12 cellular contexts compared by ENCODE assay signal in the genomic region with DNA sequence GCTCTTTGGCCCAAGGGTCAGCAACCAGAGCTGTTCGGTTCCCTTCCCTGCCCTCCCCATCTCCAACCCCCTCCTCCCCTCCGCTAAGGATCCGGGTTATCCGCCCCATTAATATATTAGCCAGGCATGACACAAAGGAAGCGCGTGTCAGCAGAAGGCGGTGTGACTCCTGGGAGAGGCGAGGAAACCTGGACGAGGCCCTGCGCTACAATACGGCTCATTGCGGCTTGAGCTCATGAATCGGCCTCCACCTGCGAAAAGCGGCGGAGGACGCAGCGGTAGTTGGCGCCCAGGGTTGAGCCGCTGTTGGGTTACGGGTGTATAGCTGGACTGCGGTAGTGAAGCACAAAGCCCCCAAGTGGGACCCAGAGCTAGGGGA. TPM values are rescaled to one million over a fixed set of nuclear protein-coding genes. Genes with fewer than 3 reads are reported as not detected.
DNase-seq lines count a peak whose midpoint lies in the region; TF ChIP-seq lines count a peak whose summit lies in the region.
"Had no signal": no experiment of that assay in that cellular context is flagged by ENCODE, and none has a peak within 500 bp of the region (broad histone marks: within the 10 kb centered on the region; RNA-seq: fewer than 3 reads in every experiment).

No MANE protein-coding gene starts in this region.

- H3K27ac ChIP-seq in rectal smooth muscle tissue (ENCODE audit: low read depth, low read length): no peak overlapping the region
- H3K27ac ChIP-seq in tibial nerve: no peak overlapping the region

- H3K4me1 ChIP-seq in rectal smooth muscle tissue (ENCODE audit: control insufficient read depth, insufficient read depth, low read length) (no peaks in the 10 kb centered on the region), tibial nerve (peaks cover 0 to 34% (median 0%) of the 10 kb centered on the region in 4 donors)

- H3K27ac Mint-ChIP-seq in glutamatergic neuron (ENCODE audit: unreplicated experiment): no peak overlapping the region
- H3K27ac Mint-ChIP-seq: naive B cell had no signal

- peaks cover 16% of the 10 kb centered on the region for H3K27me3 ChIP-seq in rectal smooth muscle tissue (ENCODE audit: control insufficient read depth, insufficient read depth, low read length)
- peaks cover 6 to 85% of the 10 kb centered on the region in 2 donors for H3K27me3 ChIP-seq in tibial nerve

- no peak overlapping the region for H3K4me3 Mint-ChIP-seq in glutamatergic neuron (ENCODE audit: unreplicated experiment)

- peaks cover 29% of the 10 kb centered on the region for H3K27me3 Mint-ChIP-seq in glutamatergic neuron (ENCODE audit: unreplicated experiment)

- in situ Hi-C loops in GM13977 (cut with MboI; ENCODE audit: low pct_unique_long_range_greater_than_20kb, low sequenced_read_pairs, unreplicated experiment): loop anchor here (25.0 kb wide), 2 partner anchors 923 to 1073 kb away; partner anchors contain the start of genes NKX2-1 and PAX9

- TF ChIP-seq CTCF in GM13977 (IDR thresholded peaks at IDR 0.05; ENCODE audit: extremely low read depth, insufficient read depth, missing control alignments): no peak
- TF ChIP-seq CTCF in glutamatergic neuron (IDR thresholded peaks at IDR 0.05; ENCODE audit: partially characterized antibody, unreplicated experiment): no peak
- no peak for TF ChIP-seq CTCF in GM10248 (IDR thresholded peaks at IDR 0.05; ENCODE audit: control extremely low read depth, extremely low read depth, low read depth, missing control alignments)
- TF ChIP-seq CTCF in tibial nerve (IDR thresholded peaks at IDR 0.05): no peak

- POLR2A ChIA-PET in GM10248 (lab: Yijun Ruan, JAX): no interaction called here

- H3K9me3 Mint-ChIP-seq in glutamatergic neuron (ENCODE audit: unreplicated experiment): peaks cover 10% of the 10 kb centered on the region

- peak; percentile 7 for DNase-seq in GM13977 (ENCODE audit: low spot score)
- DNase-seq in NCI-H345 (lab: John Stamatoyannopoulos, UW): peak; percentile 76
- DNase-seq in glutamatergic neuron: peak; percentile 34
- no peak for DNase-seq in SW480 (ENCODE audit: low spot score)
- DNase-seq in GM10248 (ENCODE audit: extremely low spot score): no peak
- DNase-seq in tibial nerve (ENCODE audit: low spot score in 2 of 2): no peak
- DNase-seq in activated CD8-positive, alpha-beta memory T cell treated with anti-CD3 and anti-CD28 coated beads, Interleukin-2, amount 50 U/mL, for 48 hours: no peak
- DNase-seq: naive B cell, NCI-H446 had no signal

- CTCF ChIA-PET in GM10248 (lab: Yijun Ruan, JAX): no interaction called here

- no peak for TF ChIP-seq POLR2A in tibial nerve (IDR thresholded peaks at IDR 0.05)

- H3K9ac ChIP-seq in rectal smooth muscle tissue (ENCODE audit: low read length): no peak overlapping the region

- H3K36me3 ChIP-seq in rectal smooth muscle tissue (ENCODE audit: control insufficient read depth, insufficient read depth, low read length) (no peaks in the 10 kb centered on the region), tibial nerve (no peaks in the 10 kb centered on the region)

- WGBS in tibial nerve, 2 donors: 8 to 12% methylated on average over 22 of the region's 22 CpGs

- H3K9me3 ChIP-seq in tibial nerve: no peaks in the 10 kb centered on the region

- no peak for TF ChIP-seq EP300 in tibial nerve (IDR thresholded peaks at IDR 0.05)

- H3K4me1 Mint-ChIP-seq in glutamatergic neuron (ENCODE audit: low read depth, unreplicated experiment): peaks cover 4% of the 10 kb centered on the region

- H3K4me3 ChIP-seq in rectal smooth muscle tissue (ENCODE audit: low read length) (peak overlapping the region; percentile 2), tibial nerve (no peak overlapping the region)

- peaks cover 9% of the 10 kb centered on the region for H3K36me3 Mint-ChIP-seq in glutamatergic neuron (ENCODE audit: unreplicated experiment)
- H3K36me3 Mint-ChIP-seq: naive B cell had no signal

RNA-seq across cellular contexts. Expression of gene FOXA1, which starts 10.0 kb away (rescaled TPM):
- total RNA-seq in glutamatergic neuron (ENCODE audit: unreplicated experiment): not detected
- total RNA-seq in tibial nerve: not detected
- total RNA-seq: aorta, Right ventricle myocardium inferior had no signal

RNA-seq across cellular contexts. Expression of gene TTC6, which starts 10.3 kb away (rescaled TPM):
- 0.44 TPM for total RNA-seq in glutamatergic neuron (ENCODE audit: unreplicated experiment)
- not detected for total RNA-seq in tibial nerve
- total RNA-seq: aorta, Right ventricle myocardium inferior had no signal

Comparison
In these comparisons a context has a peak if more than half of its experiments do, and no peak if none do; other contexts are left out.
1. DNase-seq: peak in GM13977 (single experiment), NCI-H345 (single experiment) and glutamatergic neuron (single experiment); none in SW480 (single experiment), GM10248 (single experiment), tibial nerve (0 of 2) and activated CD8-positive, alpha-beta memory T cell treated with anti-CD3 and anti-CD28 coated beads, Interleukin-2, amount 50 U/mL, for 48 hours (single experiment).